Comparison of ENCODE assay signal across 8 cellular contexts in the genomic region with DNA sequence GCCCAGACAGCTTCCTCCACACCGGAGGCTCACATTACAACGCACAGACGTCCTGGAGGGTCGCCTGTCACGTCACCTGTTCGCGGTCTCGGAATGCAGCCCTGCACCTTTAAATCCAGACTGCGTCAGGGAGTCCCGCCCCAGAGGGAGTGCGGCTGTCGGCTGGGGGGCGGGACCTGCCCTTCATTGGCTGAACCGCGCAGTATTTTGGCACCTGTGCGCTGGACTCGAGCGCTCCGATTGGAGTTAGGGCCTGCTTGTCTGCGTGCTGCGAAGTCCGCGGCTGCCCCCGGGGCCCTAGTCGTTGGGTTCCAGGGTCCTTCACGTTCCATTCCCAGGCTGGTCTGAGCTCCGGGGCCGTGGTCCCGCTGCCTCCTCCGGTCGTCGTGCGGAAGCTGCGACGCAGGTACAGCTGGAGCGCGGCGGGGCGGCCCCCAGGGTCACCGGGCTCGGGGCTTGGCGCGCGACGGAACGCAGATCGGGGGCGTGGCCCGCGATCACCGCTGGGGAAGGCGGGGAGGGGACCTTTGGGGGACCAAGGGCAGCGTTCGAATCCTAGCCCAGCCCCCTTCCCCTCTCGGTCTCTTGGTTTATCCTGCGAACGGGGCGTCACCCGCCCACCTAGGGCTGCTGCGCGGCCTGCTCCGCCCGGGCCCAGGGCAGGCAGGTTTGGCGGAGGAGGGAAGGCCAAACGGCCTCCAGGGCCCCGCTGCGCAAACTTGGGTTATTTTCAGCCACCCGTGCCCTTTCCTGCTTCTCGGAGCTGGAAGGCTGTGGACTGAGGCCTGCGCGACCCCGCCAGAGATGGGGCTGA. TPM values are rescaled to one million over a fixed set of nuclear protein-coding genes. Genes with fewer than 3 reads are reported as not detected.
DNase-seq lines count a peak whose midpoint lies in the region; ATAC-seq, FAIRE-seq and TF ChIP-seq lines count a peak whose summit lies in the region.

MIEF2 (plus strand) TSS at position 331 of the 814 bp plus-strand sequence. CDS start 2,059 bp downstream, outside the sequence.

- BruUV-seq in OCI-LY7 (replicated peaks; lab: Mats Ljungman, UMichigan) = no TSS peak

- peaks cover 15% of the 10 kb centered on the region; the same call in 1 of the 2 replicates for H3K79me2 ChIP-seq in OCI-LY7 (ENCODE audit: insufficient read depth, low read depth, low read length)

- peak; percentile 76 for ATAC-seq in GM21515 (IDR thresholded peaks at IDR 0.05; ENCODE audit: unreplicated experiment)

- TF ChIP-seq CTCF in D721Med (IDR thresholded peaks at IDR 0.05; ENCODE audit: insufficient read depth, missing control alignments) (no peak), OCI-LY7 (conservative IDR thresholded peaks at IDR 0.05; ENCODE audit: low read length) (no peak), epithelial cell of proximal tubule (conservative IDR thresholded peaks at IDR 0.05; ENCODE audit: low read depth, low read length) (no peak)

- peaks cover 33% of the 10 kb centered on the region for H3K4me1 ChIP-seq in OCI-LY7 (ENCODE audit: insufficient read depth, low read length, poor library complexity, severe bottlenecking)

- POLR2A ChIA-PET in OCI-LY7 (lab: Charles Lee) = interaction anchor here (0.6 kb wide), 2 partner anchors 29 to 80 kb away, joined by 3 to 5 read pairs; no protein-coding TSS in a partner anchor

- peak within 1 kb of the TSS; percentile 80 for H3K4me3 ChIP-seq in OCI-LY7 (ENCODE audit: low read depth, low read length, poor library complexity, severe bottlenecking)
- H3K4me3 ChIP-seq in epithelial cell of proximal tubule (ENCODE audit: low read depth, low read length) = peak within 1 kb of the TSS; percentile 85

- DNase-seq in D721Med (ENCODE audit: insufficient read length, low spot score) = peak; percentile 99
- peak; percentile 98 for DNase-seq in HuH-7 (ENCODE audit: low spot score)
- peak; percentile 96 for DNase-seq in OCI-LY7 (ENCODE audit: low spot score)
- peak; percentile 85 for DNase-seq in activated T-cell treated with anti-CD3 and anti-CD28 coated beads for 4 hours
- DNase-seq in epithelial cell of proximal tubule (ENCODE audit: low read depth) = peak; percentile 58
- peak; percentile 96 for DNase-seq in mucosa of gallbladder (ENCODE audit: low spot score)
- DNase-seq in stimulated activated CD8-positive, alpha-beta memory T cell treated with anti-CD3 and anti-CD28 coated beads, Interleukin-4, amount 100 ng/mL, for 24 hours (ENCODE audit: low read depth) = peak; percentile 90

- no peaks in the 10 kb centered on the region for H3K9me2 ChIP-seq in OCI-LY7 (ENCODE audit: insufficient read depth, low read length)

- H3K36me3 ChIP-seq in OCI-LY7 (ENCODE audit: insufficient read depth, low read length) = peaks cover 9% of the 10 kb centered on the region

- H4K20me1 ChIP-seq in OCI-LY7 (ENCODE audit: insufficient read depth, low read length) = no peaks in the 10 kb centered on the region

- CTCF ChIA-PET in OCI-LY7 (lab: Charles Lee; ENCODE audit: unreplicated experiment) = interaction anchor here (0.6 to 1.0 kb wide), 3 partner anchors 8 to 598 kb away, joined by 3 read pairs; no protein-coding TSS in a partner anchor

- peak within 1 kb of the TSS; percentile 98 for H3K4me2 ChIP-seq in OCI-LY7 (ENCODE audit: low read length)

- peak within 1 kb of the TSS; percentile 82 for H2AFZ ChIP-seq in OCI-LY7 (ENCODE audit: low read length)

- FAIRE-seq in D721Med (lab: Jason Lieb, UNC) = no peak

- H3K9me3 ChIP-seq in OCI-LY7 (ENCODE audit: low read length) = no peaks in the 10 kb centered on the region

- peak within 1 kb of the TSS; percentile 49 for H3K27ac ChIP-seq in OCI-LY7 (ENCODE audit: low read depth, low read length, poor library complexity, severe bottlenecking)

- intact Hi-C loops in OCI-LY7 (cut with micrococcal nuclease; ENCODE audit: unreplicated experiment) = loop anchor here (2.0 kb wide), 1 partner anchor 54 kb away; the partner anchor contains the start of genes SMCR8 and TOP3A

RNA-seq across cellular contexts. Expression of gene MIEF2, which starts in this region (rescaled TPM):
- total RNA-seq in OCI-LY7 (2014; rRNA removed; shearing (Covaris generic)) = 7.6 and 7.9 TPM in 2 replicates
- 11.8 and 12.7 TPM in 2 replicates for total RNA-seq in OCI-LY7 (2022)
- 43.1 and 48.0 TPM in 2 replicates for total RNA-seq in epithelial cell of proximal tubule
- total RNA-seq in mucosa of gallbladder = 22.8 TPM

Comparison
In these comparisons a context has a peak if more than half of its experiments do, and no peak if none do; other contexts are left out.
1. Peak in every context shown above with its lines: DNase-seq, ATAC-seq, H3K4me3 ChIP-seq and H3K27ac ChIP-seq.